Comparison of ENCODE assay signal across 17 cellular contexts in genomic region chr12:49588761-49589516, GRCh38. TPM values are rescaled to one million over a fixed set of nuclear protein-coding genes. Genes with fewer than 3 reads are reported as not detected.
DNase-seq lines count a peak whose midpoint lies in the region; ATAC-seq, FAIRE-seq and TF ChIP-seq lines count a peak whose summit lies in the region.
"Had no signal": no experiment of that assay in that cellular context is flagged by ENCODE, and none has a peak within 500 bp of the region (broad histone marks: within the 10 kb centered on the region; RNA-seq: fewer than 3 reads in every experiment).

No MANE protein-coding gene starts in this region.

- no peak for TF ChIP-seq CTCF in right atrium auricular region (IDR thresholded peaks at IDR 0.05)
- TF ChIP-seq CTCF in H1 (IDR thresholded peaks at IDR 0.05; ENCODE audit: control extremely low read depth in 1 of 3, insufficient read depth in 1 of 3, low read depth in 1 of 3, low read length in 3 of 3), result no peak
- TF ChIP-seq CTCF in natural killer cell (IDR thresholded peaks at IDR 0.05), result no peak
- no peak for TF ChIP-seq CTCF in glutamatergic neuron (IDR thresholded peaks at IDR 0.05; ENCODE audit: partially characterized antibody, unreplicated experiment)

- H3K23me2 ChIP-seq in H1 (ENCODE audit: low read depth, low read length), result no peaks in the 10 kb centered on the region; the same call in 1 of the 2 replicates

- TF ChIP-seq RAD21 in H1 (IDR thresholded peaks at IDR 0.05 in 1 of 2, conservative IDR thresholded peaks at IDR 0.05 in 1 of 2; ENCODE audit: low read depth in 2 of 2, low read length in 2 of 2), result no peak

- H3K36me3 ChIP-seq in right atrium auricular region (peaks cover 7% of the 10 kb centered on the region), H1 (ENCODE audit: control insufficient read depth in 2 of 4, insufficient read depth in 4 of 4, low read length in 3 of 4) (no peaks in the 10 kb centered on the region; a peak in 1 of 8 replicates)
- H3K36me3 ChIP-seq: MG63, right lobe of liver had no signal

- no peak overlapping the region for H3K4me2 ChIP-seq in H1 (ENCODE audit: insufficient read depth in 1 of 2, low read depth in 2 of 2, low read length in 2 of 2)

- H4K8ac ChIP-seq in H1 (ENCODE audit: extremely low read depth, insufficient read depth, low read length), result no peak overlapping the region

- H4K91ac ChIP-seq in H1 (replicated peaks; ENCODE audit: insufficient read length, low read length), result no peak overlapping the region

- H3K4me1 Mint-ChIP-seq in stimulated activated effector memory CD8-positive, alpha-beta T cell treated with anti-CD3 and anti-CD28 coated beads, Interleukin-12 subunit alpha, Interleukin-12 subunit beta, amount 100 ng/mL, for 72 hours, result no peaks in the 10 kb centered on the region
- no peaks in the 10 kb centered on the region for H3K4me1 Mint-ChIP-seq in natural killer cell
- H3K4me1 Mint-ChIP-seq in glutamatergic neuron (ENCODE audit: low read depth, unreplicated experiment), result peaks cover 17% of the 10 kb centered on the region
- H3K4me1 Mint-ChIP-seq: activated CD8-positive, alpha-beta memory T cell treated with anti-CD3 and anti-CD28 coated beads, Interleukin-2, amount 10 ng/mL, durations not matched to agents 7 days and 5 days; T-helper 17 cell had no signal

- peak overlapping the region; percentile 32 for H3K27ac Mint-ChIP-seq in stimulated activated effector memory CD8-positive, alpha-beta T cell treated with anti-CD3 and anti-CD28 coated beads, Interleukin-12 subunit alpha, Interleukin-12 subunit beta, amount 100 ng/mL, for 72 hours
- H3K27ac Mint-ChIP-seq in natural killer cell (no peak overlapping the region), glutamatergic neuron (ENCODE audit: unreplicated experiment) (no peak overlapping the region)
- H3K27ac Mint-ChIP-seq: activated CD8-positive, alpha-beta memory T cell treated with anti-CD3 and anti-CD28 coated beads, Interleukin-2, amount 10 ng/mL, durations not matched to agents 7 days and 5 days; T-helper 17 cell had no signal

- no peak overlapping the region for H3K4ac ChIP-seq in H1 (replicated peaks; ENCODE audit: insufficient read length, low read depth, low read length)

- H3K36me3 Mint-ChIP-seq in stimulated activated effector memory CD8-positive, alpha-beta T cell treated with anti-CD3 and anti-CD28 coated beads, Interleukin-12 subunit alpha, Interleukin-12 subunit beta, amount 100 ng/mL, for 72 hours, result no peaks in the 10 kb centered on the region
- H3K36me3 Mint-ChIP-seq in natural killer cell, result no peaks in the 10 kb centered on the region
- H3K36me3 Mint-ChIP-seq in glutamatergic neuron (ENCODE audit: unreplicated experiment), result peaks cover 6% of the 10 kb centered on the region

- H3K14ac ChIP-seq in H1 (ENCODE audit: insufficient read length), result no peak overlapping the region

- no peak overlapping the region for H2AK5ac ChIP-seq in H1 (ENCODE audit: low read depth, low read length)

- no peak overlapping the region for H3K9ac ChIP-seq in H1 (replicated peaks in 1 of 4; ENCODE audit: extremely low read depth in 1 of 4, low read depth in 3 of 4, low read length in 3 of 4)

- ATAC-seq in Right ventricle myocardium inferior (peak; percentile 46), natural killer cell (no peak)
- ATAC-seq in stimulated activated effector memory CD8-positive, alpha-beta T cell treated with anti-CD3 and anti-CD28 coated beads, Interleukin-12 subunit alpha, Interleukin-12 subunit beta, amount 100 ng/mL, for 72 hours, result no peak
- ATAC-seq: activated CD8-positive, alpha-beta memory T cell treated with anti-CD3 and anti-CD28 coated beads, Interleukin-2, amount 10 ng/mL, durations not matched to agents 7 days and 5 days; T-helper 17 cell had no signal

- H3K79me1 ChIP-seq in H1 (ENCODE audit: low read depth, low read length), result no peaks in the 10 kb centered on the region

- no peak overlapping the region for H3K4me3 Mint-ChIP-seq in stimulated activated effector memory CD8-positive, alpha-beta T cell treated with anti-CD3 and anti-CD28 coated beads, Interleukin-12 subunit alpha, Interleukin-12 subunit beta, amount 100 ng/mL, for 72 hours
- no peak overlapping the region for H3K4me3 Mint-ChIP-seq in natural killer cell
- no peak overlapping the region for H3K4me3 Mint-ChIP-seq in glutamatergic neuron (ENCODE audit: unreplicated experiment)
- H3K4me3 Mint-ChIP-seq: activated CD8-positive, alpha-beta memory T cell treated with anti-CD3 and anti-CD28 coated beads, Interleukin-2, amount 10 ng/mL, durations not matched to agents 7 days and 5 days; T-helper 17 cell had no signal

- H3K4me3 ChIP-seq in right atrium auricular region, result no peak overlapping the region
- H3K4me3 ChIP-seq in H1 (ENCODE audit: extremely low read depth in 1 of 4, insufficient read depth in 2 of 4, low read depth in 3 of 4, low read length in 4 of 4), result no peak overlapping the region
- H3K4me3 ChIP-seq: MG63, right lobe of liver had no signal

- DNase-seq in Right ventricle myocardium inferior (ENCODE audit: missing footprints) (peak; percentile 67), right atrium auricular region (ENCODE audit: low spot score) (no peak), NCI-H2171 (lab: John Stamatoyannopoulos, UW) (peak; percentile 18), H1 (ENCODE audit: low read depth in 1 of 2, low spot score in 2 of 2) (no peak), natural killer cell (no peak), glutamatergic neuron (no peak), Ammon's horn (ENCODE audit: low spot score) (no peak)
- no peak for DNase-seq in stimulated activated effector memory CD8-positive, alpha-beta T cell treated with anti-CD3 and anti-CD28 coated beads, Interleukin-12 subunit alpha, Interleukin-12 subunit beta, amount 100 ng/mL, for 72 hours (ENCODE audit: low spot score in 2 of 2)
- DNase-seq: activated CD4-positive, CD25-positive, alpha-beta regulatory T cell treated with anti-CD3 and anti-CD28 coated beads, Interleukin-2, amount 50 U/mL, for 72 hours; activated CD8-positive, alpha-beta memory T cell treated with anti-CD3 and anti-CD28 coated beads, Interleukin-2, amount 10 ng/mL, durations not matched to agents 7 days and 5 days; activated effector memory CD4-positive, alpha-beta T cell treated with anti-CD3 and anti-CD28 coated beads, Interleukin-2, amount 50 U/mL, for 16 hours; effector memory CD4-positive, alpha-beta T cell; MG63; NK-92 treated with Interleukin-12 subunit alpha and Interleukin-12 subunit beta, amount 100 ng/mL, for 24 hours; right lobe of liver; T-helper 17 cell had no signal

- H2BK20ac ChIP-seq in H1 (ENCODE audit: low read length), result no peak overlapping the region

- H3K9me3 ChIP-seq in right atrium auricular region (no peaks in the 10 kb centered on the region), H1 (ENCODE audit: insufficient read depth in 2 of 2, low read depth in 1 of 2, low read length in 1 of 2) (no peaks in the 10 kb centered on the region)
- H3K9me3 ChIP-seq: right lobe of liver had no signal

- H3K4me1 ChIP-seq in right atrium auricular region (peaks cover 0 to 13% of the 10 kb centered on the region in 2 donors), H1 (replicated peaks in 1 of 4; ENCODE audit: control insufficient read depth in 3 of 4, insufficient read depth in 4 of 4, low read length in 3 of 4) (no peaks in the 10 kb centered on the region; a peak in 1 of 7 replicates)
- H3K4me1 ChIP-seq: right lobe of liver had no signal

- CTCF ChIA-PET in H1 (lab: Charles Lee; ENCODE audit: partially characterized antibody), result interaction anchor here (0.6 to 2.4 kb wide), 10 partner anchors 9 to 230 kb away, joined by 3 to 12 read pairs (median 5); no protein-coding TSS in a partner anchor

- no peak overlapping the region for H3K23ac ChIP-seq in H1 (ENCODE audit: insufficient read length)

- H2BK15ac ChIP-seq in H1 (ENCODE audit: low read length), result no peak overlapping the region

- H3K27ac ChIP-seq in right atrium auricular region (no peak overlapping the region), H1 (ENCODE audit: low read depth, low read length) (peak overlapping the region; percentile 38; the same call in 1 of the 2 replicates)
- H3K27ac ChIP-seq: right lobe of liver had no signal

- no peak overlapping the region for H2AFZ ChIP-seq in H1 (ENCODE audit: low read length)

- no peak for TF ChIP-seq POLR2A in H1 (IDR thresholded peaks at IDR 0.05; ENCODE audit: control extremely low read depth in 1 of 2, low read depth in 2 of 2, low read length in 2 of 2)

- H3K18ac ChIP-seq in H1 (ENCODE audit: extremely low read depth, low read length), result no peak overlapping the region

- POLR2A ChIA-PET in H1 (lab: Charles Lee; ENCODE audit: partially characterized antibody), result interaction anchor here (1.1 kb wide), 1 partner anchor 153 kb away, joined by 3 read pairs; no protein-coding TSS in a partner anchor

- intact Hi-C loops in Right ventricle myocardium inferior (cut with DNase I) (no loop called here), natural killer cell (cut with micrococcal nuclease) (no loop called here)

- WGBS in H1 (ENCODE audit: extremely low coverage in 1 of 2, insufficient coverage in 1 of 2, insufficient read length in 1 of 2, insufficient replicate concordance in 2 of 2, low coverage in 1 of 2, low lambda C conversion rate in 2 of 2, missing lambda C conversion rate in 1 of 2), 2 experiments, result 88% methylated on average over 4 of the region's 4 CpGs; no CpG with 5 or more reads in 1 of the 2 experiments

- no peak for FAIRE-seq in H1 (lab: Jason Lieb, UNC)

- H4K20me1 ChIP-seq in H1 (replicated peaks in 1 of 2; ENCODE audit: control insufficient read depth in 1 of 2, insufficient read depth in 2 of 2, low read length in 2 of 2), result peaks cover 0 to 2% of the 10 kb centered on the region in 2 experiments

- H3K9me3 Mint-ChIP-seq in stimulated activated effector memory CD8-positive, alpha-beta T cell treated with anti-CD3 and anti-CD28 coated beads, Interleukin-12 subunit alpha, Interleukin-12 subunit beta, amount 100 ng/mL, for 72 hours, result no peaks in the 10 kb centered on the region
- H3K9me3 Mint-ChIP-seq in natural killer cell (no peaks in the 10 kb centered on the region), glutamatergic neuron (ENCODE audit: unreplicated experiment) (peaks cover 5% of the 10 kb centered on the region)

- H2BK12ac ChIP-seq in H1 (ENCODE audit: low read depth, low read length), result no peak overlapping the region

- H3K56ac ChIP-seq in H1 (replicated peaks; ENCODE audit: insufficient read length, low read depth, low read length), result no peak overlapping the region

- H2BK120ac ChIP-seq in H1 (replicated peaks; ENCODE audit: low read depth, low read length), result no peak overlapping the region

- no peaks in the 10 kb centered on the region for H3K79me2 ChIP-seq in H1 (ENCODE audit: control insufficient read depth in 1 of 2, insufficient read depth in 2 of 2, low read length in 2 of 2)

- H3K27me3 ChIP-seq in right atrium auricular region, result no peaks in the 10 kb centered on the region
- H3K27me3 ChIP-seq in H1 (replicated peaks in 1 of 4; ENCODE audit: control insufficient read depth in 3 of 4, extremely low read depth in 1 of 4, insufficient read depth in 3 of 4, low read length in 3 of 4), result no peaks in the 10 kb centered on the region
- H3K27me3 ChIP-seq: MG63, right lobe of liver had no signal

- no peak overlapping the region for H2BK5ac ChIP-seq in H1 (ENCODE audit: low read depth, low read length)

- H3K27me3 Mint-ChIP-seq in natural killer cell (ENCODE audit: low read depth in 2 of 2), result no peaks in the 10 kb centered on the region
- H3K27me3 Mint-ChIP-seq in glutamatergic neuron (ENCODE audit: unreplicated experiment), result peaks cover 4% of the 10 kb centered on the region
- H3K27me3 Mint-ChIP-seq: activated CD8-positive, alpha-beta memory T cell treated with anti-CD3 and anti-CD28 coated beads, Interleukin-2, amount 10 ng/mL, durations not matched to agents 7 days and 5 days; T-helper 17 cell had no signal

- H4K5ac ChIP-seq in H1 (ENCODE audit: insufficient read length, low read depth, low read length), result no peak overlapping the region

- TF ChIP-seq EP300 in H1 (IDR thresholded peaks at IDR 0.05; ENCODE audit: borderline replicate concordance in 1 of 2, low read depth in 2 of 2, low read length in 2 of 2), result no peak

RNA-seq across cellular contexts. Expression of gene FAM186B, which starts 16.5 kb away (rescaled TPM):
- total RNA-seq in Right ventricle myocardium inferior, result 0.62 TPM
- total RNA-seq in right atrium auricular region, result under 1 TPM in 1 of 2 donors, not detected in 1; 0.28 TPM
- total RNA-seq in H1 (2021; fragmentation: NEBNext Ultra II Directional; extraction: Animal tissue kit (Norgen Biotek cat#: 25700)), result 0.21 and 0.73 TPM in 2 replicates
- polyA plus RNA-seq in H1 (2011; rRNA removed), result 0.12 and 0.13 TPM in 2 replicates
- polyA plus RNA-seq in H1 (2011; cell fraction: cytosol; rRNA removed), result 0.28 TPM
- polyA plus RNA-seq in H1 (2011; cell fraction: nucleus; rRNA removed), result 0.34 TPM
- polyA plus RNA-seq in H1 (2012, experiment 1 of 2), result 0.52 to 0.70 TPM (median 0.58 TPM) in 4 replicates
- 0.09 TPM for polyA plus RNA-seq in H1 (2012, experiment 2 of 2)
- polyA plus RNA-seq in H1 (2013, experiment 1 of 2), result 0.18 TPM
- 0.09 TPM for polyA plus RNA-seq in H1 (2013, experiment 2 of 2)
- polyA minus RNA-seq in H1 (2011; rRNA and poly(A)+ RNA removed), result 0.41 and 0.46 TPM in 2 replicates
- polyA minus RNA-seq in H1 (2011; cell fraction: cytosol; rRNA and poly(A)+ RNA removed), result not detected
- polyA minus RNA-seq in H1 (2011; cell fraction: nucleus; rRNA and poly(A)+ RNA removed), result 0.20 TPM
- total RNA-seq in natural killer cell, result under 1 TPM; 0.56 to 0.85 (median 0.77) TPM
- total RNA-seq in glutamatergic neuron (ENCODE audit: unreplicated experiment), result not detected
- total RNA-seq: activated CD8-positive, alpha-beta memory T cell treated with anti-CD3 and anti-CD28 coated beads, Interleukin-2, amount 10 ng/mL, durations not matched to agents 7 days and 5 days; G401 had no signal

RNA-seq across cellular contexts. Expression of gene MCRS1, which starts 21.0 kb away (rescaled TPM):
- total RNA-seq in Right ventricle myocardium inferior, result 88.9 TPM
- 10 to 100 TPM; 81.8 to 82.8 TPM for total RNA-seq in right atrium auricular region
- 90.3 and 92.5 TPM in 2 replicates for total RNA-seq in H1 (2021; fragmentation: NEBNext Ultra II Directional; extraction: Animal tissue kit (Norgen Biotek cat#: 25700))
- polyA plus RNA-seq in H1 (2011; rRNA removed), result 139 and 170 TPM in 2 replicates
- 135 TPM for polyA plus RNA-seq in H1 (2011; cell fraction: cytosol; rRNA removed)
- 210 TPM for polyA plus RNA-seq in H1 (2011; cell fraction: nucleus; rRNA removed)
- 51.5 to 92.0 TPM (median 89.3 TPM) in 4 replicates for polyA plus RNA-seq in H1 (2012, experiment 1 of 2)
- polyA plus RNA-seq in H1 (2012, experiment 2 of 2), result 112 TPM
- polyA plus RNA-seq in H1 (2013, experiment 1 of 2), result 54.6 TPM
- 56.7 TPM for polyA plus RNA-seq in H1 (2013, experiment 2 of 2)
- polyA minus RNA-seq in H1 (2011; rRNA and poly(A)+ RNA removed), result 83.5 and 103 TPM in 2 replicates
- 48.8 TPM for polyA minus RNA-seq in H1 (2011; cell fraction: cytosol; rRNA and poly(A)+ RNA removed)
- 55.8 TPM for polyA minus RNA-seq in H1 (2011; cell fraction: nucleus; rRNA and poly(A)+ RNA removed)
- total RNA-seq in natural killer cell, result 10 to 100 TPM; 78.4 to 96.5 (median 83.9) TPM
- total RNA-seq in glutamatergic neuron (ENCODE audit: unreplicated experiment), result 103 TPM

RNA-seq across cellular contexts. Expression of gene PRPF40B, which starts 34.4 kb away (rescaled TPM):
- total RNA-seq in Right ventricle myocardium inferior, result 17.1 TPM
- total RNA-seq in right atrium auricular region, result 10 to 100 TPM; 14.9 to 16.0 TPM
- total RNA-seq in H1 (2021; fragmentation: NEBNext Ultra II Directional; extraction: Animal tissue kit (Norgen Biotek cat#: 25700)), result 24.4 and 26.8 TPM in 2 replicates
- polyA plus RNA-seq in H1 (2011; rRNA removed), result 14.4 and 23.5 TPM in 2 replicates
- polyA plus RNA-seq in H1 (2011; cell fraction: cytosol; rRNA removed), result 23.9 TPM
- polyA plus RNA-seq in H1 (2011; cell fraction: nucleus; rRNA removed), result 137 TPM
- polyA plus RNA-seq in H1 (2012, experiment 1 of 2), result 14.2 to 29.0 TPM (median 24.0 TPM) in 4 replicates
- polyA plus RNA-seq in H1 (2012, experiment 2 of 2), result 9.3 TPM
- polyA plus RNA-seq in H1 (2013, experiment 1 of 2), result 13.1 TPM
- polyA plus RNA-seq in H1 (2013, experiment 2 of 2), result 13.0 TPM
- polyA minus RNA-seq in H1 (2011; rRNA and poly(A)+ RNA removed), result 14.2 and 23.3 TPM in 2 replicates
- polyA minus RNA-seq in H1 (2011; cell fraction: cytosol; rRNA and poly(A)+ RNA removed), result 11.0 TPM
- polyA minus RNA-seq in H1 (2011; cell fraction: nucleus; rRNA and poly(A)+ RNA removed), result 41.9 TPM
- 1 to 10 TPM; 5.6 to 6.8 (median 5.9) TPM for total RNA-seq in natural killer cell
- total RNA-seq in glutamatergic neuron (ENCODE audit: unreplicated experiment), result 26.4 TPM

RNA-seq across cellular contexts. Expression of gene KCNH3, which starts 50.1 kb away (rescaled TPM):
- total RNA-seq in Right ventricle myocardium inferior (0.27 TPM), right atrium auricular region (1 to 10 TPM in 1 of 2 donors, under 1 TPM in 1; 0.19 to 1.0 TPM), natural killer cell (1 to 10 TPM; 1.2 to 1.7 (median 1.6) TPM), glutamatergic neuron (ENCODE audit: unreplicated experiment) (5.9 TPM)
- total RNA-seq in H1 (2021; fragmentation: NEBNext Ultra II Directional; extraction: Animal tissue kit (Norgen Biotek cat#: 25700)), result 0.24 and 0.36 TPM in 2 replicates
- 0.47 and 0.50 TPM in 2 replicates for polyA plus RNA-seq in H1 (2011; rRNA removed)
- polyA plus RNA-seq in H1 (2011; cell fraction: cytosol; rRNA removed), result 0.50 TPM
- polyA plus RNA-seq in H1 (2011; cell fraction: nucleus; rRNA removed), result 1.6 TPM
- 0.24 to 0.67 TPM (median 0.60 TPM) in 3 of 4 replicates, not detected in the other for polyA plus RNA-seq in H1 (2012, experiment 1 of 2)
- 0.18 TPM for polyA plus RNA-seq in H1 (2012, experiment 2 of 2)
- 0.36 TPM for polyA plus RNA-seq in H1 (2013, experiment 1 of 2)
- polyA plus RNA-seq in H1 (2013, experiment 2 of 2), result 0.15 TPM
- 0.17 and 0.19 TPM in 2 replicates for polyA minus RNA-seq in H1 (2011; rRNA and poly(A)+ RNA removed)
- not detected for polyA minus RNA-seq in H1 (2011; cell fraction: cytosol; rRNA and poly(A)+ RNA removed)
- polyA minus RNA-seq in H1 (2011; cell fraction: nucleus; rRNA and poly(A)+ RNA removed), result 0.80 TPM

Comparison
In these comparisons a context has a peak if more than half of its experiments do, and no peak if none do; other contexts are left out.
1. DNase-seq: peak in Right ventricle myocardium inferior (single experiment) and NCI-H2171 (single experiment); none in right atrium auricular region (single experiment), H1 (0 of 2), stimulated activated effector memory CD8-positive, alpha-beta T cell treated with anti-CD3 and anti-CD28 coated beads, Interleukin-12 subunit alpha, Interleukin-12 subunit beta, amount 100 ng/mL, for 72 hours (0 of 2), natural killer cell (single experiment), glutamatergic neuron (single experiment) and Ammon's horn (single experiment).